In the genomic region with DNA sequence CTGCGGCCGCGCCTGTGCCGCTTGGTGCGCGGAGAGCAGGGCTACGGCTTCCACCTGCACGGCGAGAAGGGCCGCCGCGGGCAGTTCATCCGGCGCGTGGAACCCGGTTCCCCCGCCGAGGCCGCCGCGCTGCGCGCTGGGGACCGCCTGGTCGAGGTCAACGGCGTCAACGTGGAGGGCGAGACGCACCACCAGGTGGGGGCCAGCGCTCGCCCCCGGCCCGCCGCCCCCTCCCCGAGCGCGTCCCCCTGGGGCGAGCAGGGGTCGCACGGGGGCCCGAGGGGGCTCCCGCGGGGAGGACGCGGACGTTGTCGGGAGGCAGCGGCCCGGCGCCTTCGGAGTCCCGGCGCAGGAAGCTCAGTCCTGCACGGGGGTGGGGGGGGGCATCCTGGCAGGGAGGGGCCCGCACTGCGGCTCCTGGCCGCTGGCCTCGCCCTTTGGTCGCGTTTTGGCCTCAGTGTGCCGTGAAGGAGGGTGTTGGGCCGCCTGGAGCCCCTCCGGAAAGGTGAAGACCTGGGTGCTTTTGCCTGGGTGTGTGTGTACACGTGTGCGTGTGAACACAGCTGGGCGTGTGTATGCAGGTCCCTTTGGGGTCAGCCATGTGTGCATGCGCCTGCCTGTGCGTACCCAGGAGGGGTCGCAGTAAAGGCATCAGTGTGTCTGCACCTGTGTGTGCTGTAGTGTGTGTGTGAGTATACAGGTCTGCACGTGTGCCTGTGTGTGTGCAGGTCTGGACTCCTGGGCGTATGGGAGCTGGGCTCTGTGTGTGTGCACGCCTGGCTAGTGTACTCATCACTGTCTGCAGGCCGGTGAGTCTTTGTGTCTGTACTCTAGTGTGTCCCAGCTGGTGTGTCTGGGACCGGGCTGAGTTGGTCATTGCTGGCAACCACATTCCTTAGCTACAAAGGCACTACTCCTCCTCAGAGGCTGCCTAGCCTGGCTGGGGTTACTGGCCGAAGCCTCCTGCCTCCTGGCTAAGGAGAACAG, we compare ENCODE assay signal across 8 cellular contexts. TPM values are rescaled to one million over a fixed set of nuclear protein-coding genes. Genes with fewer than 3 reads are reported as not detected.
A peak's percentile ranks its signal among the peaks of the same experiment; 100 is the strongest.
DNase-seq lines count a peak whose midpoint lies in the region; ATAC-seq, FAIRE-seq and TF ChIP-seq lines count a peak whose summit lies in the region.

No MANE protein-coding gene starts in this region.

- peak; percentile 83 for FAIRE-seq in K562 (lab: Jason Lieb, UNC)

- TSS peak; percentile 68 for BruUV-seq in K562 (replicated peaks; lab: Mats Ljungman, UMichigan)

- no peaks in the 10 kb centered on the region for H3K27me3 ChIP-seq in CD4-positive, alpha-beta memory T cell (ENCODE audit: insufficient read depth, low read length)
- H3K27me3 ChIP-seq in Loucy (ENCODE audit: insufficient read depth, low read length, poor library complexity, severe bottlenecking), result peaks cover 4% of the 10 kb centered on the region
- H3K27me3 ChIP-seq in K562 (ENCODE audit: control insufficient read depth in 2 of 2, insufficient read depth in 2 of 2, low read length in 2 of 2), result no peaks in the 10 kb centered on the region
- H3K27me3 ChIP-seq in left lung, result peaks cover 0 to 46% of the 10 kb centered on the region in 2 donors
- H3K27me3 ChIP-seq in transverse colon, result no peaks in the 10 kb centered on the region

- TF ChIP-seq EP300 in K562 (IDR thresholded peaks at IDR 0.05; ENCODE audit: low read length) (no peak), transverse colon (IDR thresholded peaks at IDR 0.05; ENCODE audit: low read depth) (no peak)

- H3K79me2 ChIP-seq in Loucy (ENCODE audit: insufficient read depth, low read length) (no peaks in the 10 kb centered on the region), K562 (ENCODE audit: control insufficient read depth, insufficient read depth, low read length) (peaks cover 16% of the 10 kb centered on the region)

- peak in 2 of 5 donors; percentile 21 to 39 for DNase-seq in CD4-positive, alpha-beta memory T cell
- DNase-seq in K562 (ENCODE audit: extremely low read depth in 1 of 4, low spot score in 3 of 4), result peak in 3 of 4 experiments; percentile 66 to 71 (median 67)
- peak in 1 of 2 donors; percentile 80 for DNase-seq in left lung
- no peak for DNase-seq in transverse colon
- DNase-seq in NCI-H2081 treated with DMSO at 0.1 percent for 48 hours (lab: John Stamatoyannopoulos, UW), result no peak

- H3K9me1 ChIP-seq in K562 (ENCODE audit: control insufficient read depth, insufficient read depth, low read length), result peaks cover 3% of the 10 kb centered on the region

- CTCF ChIA-PET in CD4-positive, alpha-beta memory T cell (lab: Charles Lee; ENCODE audit: partially characterized antibody), result interaction anchor here (0.5 to 1.4 kb wide), 2 partner anchors 111 to 113 kb away, joined by 4 to 9 read pairs; no protein-coding TSS in a partner anchor
- CTCF ChIA-PET in K562 (lab: Yijun Ruan, JAX; ENCODE audit: low intra/inter-chr PET ratio), result no interaction called here

- peaks cover 2 to 8% of the 10 kb centered on the region in 2 donors for H3K27me3 Mint-ChIP-seq in CD4-positive, alpha-beta memory T cell

- no peaks in the 10 kb centered on the region for H3K9me2 ChIP-seq in Loucy (replicated peaks; ENCODE audit: low read depth, low read length)

- TF ChIP-seq POLR2A in K562 (conservative IDR thresholded peaks at IDR 0.05), result no peak
- TF ChIP-seq POLR2A in transverse colon (IDR thresholded peaks at IDR 0.05), result no peak

- no peak overlapping the region for H3K9ac ChIP-seq in Loucy (ENCODE audit: low read depth, low read length, poor library complexity, severe bottlenecking)
- H3K9ac ChIP-seq in K562 (ENCODE audit: insufficient read depth in 1 of 2, low read depth in 2 of 2, low read length in 2 of 2), result peak overlapping the region; percentile 46 to 85

- peak overlapping the region in 1 of 2 donors; percentile 23 for H3K4me3 ChIP-seq in CD4-positive, alpha-beta memory T cell (ENCODE audit: low read length in 2 of 2)
- H3K4me3 ChIP-seq in Loucy (ENCODE audit: low read length, poor library complexity, severe bottlenecking), result peak overlapping the region; percentile 38
- peak overlapping the region; percentile 61 for H3K4me3 ChIP-seq in K562
- H3K4me3 ChIP-seq in left lung, result peak overlapping the region; percentile 48 to 67
- peak overlapping the region; percentile 57 to 79 (median 65) for H3K4me3 ChIP-seq in transverse colon

- peaks cover 9 to 26% (median 16%) of the 10 kb centered on the region in 4 donors for H3K4me1 Mint-ChIP-seq in CD4-positive, alpha-beta memory T cell

- peak overlapping the region in 3 of 7 donors; percentile 13 to 68 (median 53) for H3K27ac Mint-ChIP-seq in CD4-positive, alpha-beta memory T cell

- TF ChIP-seq RAD21 in K562 (CRISPR knock-in tag; conservative IDR thresholded peaks at IDR 0.05 in 1 of 2, IDR thresholded peaks at IDR 0.05 in 1 of 2), result no peak

- H3F3A ChIP-seq in Loucy (ENCODE audit: low read depth), result no peaks in the 10 kb centered on the region

- 11% methylated on average over 25 of the region's 76 CpGs for WGBS in K562 (ENCODE audit: insufficient coverage, low coverage, missing lambda C conversion rate)
- WGBS in transverse colon (ENCODE audit: low coverage in 1 of 2), 2 donors, result 4 to 12% methylated on average over 9 to 49 of the region's 76 CpGs

- H3K4me3 Mint-ChIP-seq in CD4-positive, alpha-beta memory T cell, result peak overlapping the region; percentile 76 to 86 (median 78)

- intact Hi-C loops in CD4-positive, alpha-beta memory T cell (cut with micrococcal nuclease), result no loop called here
- intact Hi-C loops in K562 (cut with micrococcal nuclease), result no loop called here
- intact Hi-C loops in left lung (cut with DNase I), result no loop called here
- intact Hi-C loops in transverse colon (cut with DNase I; ENCODE audit: low total_unique reads), result loop anchor here (5.0 kb wide), 1 partner anchor 125 kb away; no protein-coding TSS in a partner anchor

- H3K9me3 Mint-ChIP-seq in CD4-positive, alpha-beta memory T cell, result no peaks in the 10 kb centered on the region

- H3K9me3 ChIP-seq in CD4-positive, alpha-beta memory T cell (ENCODE audit: control insufficient read depth in 1 of 2, low read length in 2 of 2), result no peaks in the 10 kb centered on the region
- H3K9me3 ChIP-seq in Loucy (ENCODE audit: insufficient read depth, low read depth, low read length), result no peaks in the 10 kb centered on the region
- H3K9me3 ChIP-seq in K562 (replicated peaks; ENCODE audit: control insufficient read depth, insufficient read depth, low read depth, low read length), result no peaks in the 10 kb centered on the region
- H3K9me3 ChIP-seq in left lung, result no peaks in the 10 kb centered on the region
- no peaks in the 10 kb centered on the region for H3K9me3 ChIP-seq in transverse colon

- peak overlapping the region; percentile 27 for H3K4me2 ChIP-seq in Loucy (ENCODE audit: low read depth, low read length, poor library complexity, severe bottlenecking)
- H3K4me2 ChIP-seq in K562 (ENCODE audit: insufficient read depth, low read length), result peak overlapping the region; percentile 93

- H3K4me1 ChIP-seq in CD4-positive, alpha-beta memory T cell (ENCODE audit: insufficient read depth, low read length), result peaks cover 29% of the 10 kb centered on the region
- H3K4me1 ChIP-seq in Loucy (ENCODE audit: insufficient read depth, low read length, poor library complexity, severe bottlenecking) (peaks cover 10% of the 10 kb centered on the region), K562 (replicated peaks in 1 of 2; ENCODE audit: control insufficient read depth in 2 of 2, insufficient read depth in 2 of 2, low read length in 2 of 2) (peaks cover 25 to 83% of the 10 kb centered on the region in 2 experiments; a peak in 4 of 5 replicates), left lung (peaks cover 17 to 74% of the 10 kb centered on the region in 2 donors), transverse colon (peaks cover 9 to 39% (median 27%) of the 10 kb centered on the region in 4 donors)

- H3K36me3 Mint-ChIP-seq in CD4-positive, alpha-beta memory T cell, result no peaks in the 10 kb centered on the region

- TF ChIP-seq CTCF in Loucy (conservative IDR thresholded peaks at IDR 0.05; ENCODE audit: low read length) (no peak), K562 (IDR thresholded peaks at IDR 0.05 in 2 of 3, conservative IDR thresholded peaks at IDR 0.05 in 1 of 3; ENCODE audit: insufficient read depth in 2 of 3, low read depth in 1 of 3, low read length in 3 of 3) (peak in 1 of 3 experiments; percentile 22; a peak in 3 of 6 replicates), left lung (IDR thresholded peaks at IDR 0.05) (no peak), transverse colon (IDR thresholded peaks at IDR 0.05) (no peak)

- in situ Hi-C loops in K562 (cut with MboI) (no loop called here), transverse colon (cut with MboI; ENCODE audit: low pct_ligation_motif_present in 1 of 4, low pct_unique_long_range_greater_than_20kb in 1 of 4, low sequenced_read_pairs in 3 of 4) (loop anchor here in 2 of 4 donors (10.0 kb wide), 1 partner anchor 117 kb away; a partner anchor contains a TSS)

- no peak overlapping the region for H3K27ac ChIP-seq in CD4-positive, alpha-beta memory T cell (ENCODE audit: low read depth, low read length)
- H3K27ac ChIP-seq in K562 (ENCODE audit: extremely low read depth, low read depth, low read length), result 0 out of 3 replicates have a peak overlapping the region, but pooled peaks have one; percentile 56
- H3K27ac ChIP-seq in left lung, result peak overlapping the region; percentile 56 to 68
- peak overlapping the region; percentile 72 to 84 (median 82) for H3K27ac ChIP-seq in transverse colon

- ATAC-seq in K562 (peak; percentile 12), left lung (no peak), HG03565 (IDR thresholded peaks at IDR 0.05; ENCODE audit: unreplicated experiment) (no peak), HG02981 (IDR thresholded peaks at IDR 0.05; ENCODE audit: unreplicated experiment) (no peak)

- no peaks in the 10 kb centered on the region for H4K20me1 ChIP-seq in Loucy (ENCODE audit: insufficient read depth, low read length, poor library complexity, severe bottlenecking)
- H4K20me1 ChIP-seq in K562 (replicated peaks; ENCODE audit: control insufficient read depth, insufficient read depth, low read length), result 0 out of 2 replicates have a peak, but pooled peaks cover 7% of the 10 kb centered on the region

- H2AFZ ChIP-seq in Loucy (ENCODE audit: low read length), result no peak overlapping the region
- peak overlapping the region; percentile 88 for H2AFZ ChIP-seq in K562 (ENCODE audit: low read depth, low read length)

- H3K36me3 ChIP-seq in CD4-positive, alpha-beta memory T cell (ENCODE audit: insufficient read depth, low read length), result no peaks in the 10 kb centered on the region
- H3K36me3 ChIP-seq in Loucy (ENCODE audit: insufficient read depth, low read length) (no peaks in the 10 kb centered on the region), K562 (ENCODE audit: control insufficient read depth, insufficient read depth, low read length) (peaks cover 7% of the 10 kb centered on the region; the same call in 1 of the 3 replicates), left lung (peaks cover 0 to 17% of the 10 kb centered on the region in 2 donors), transverse colon (no peaks in the 10 kb centered on the region)

- POLR2A ChIA-PET in CD4-positive, alpha-beta memory T cell (lab: Charles Lee; ENCODE audit: partially characterized antibody), result interaction anchor here (1.0 to 2.0 kb wide), 6 partner anchors 19 to 197 kb away, joined by 3 to 13 read pairs (median 6); a partner anchor contains a TSS
- POLR2A ChIA-PET in K562 (lab: Yijun Ruan, JAX), result interaction anchor here (0.8 to 1.0 kb wide), 2 partner anchors 127 to 128 kb away, joined by 3 to 5 read pairs; a partner anchor contains a TSS

RNA-seq across cellular contexts. Expression of a gene that starts 0.6 kb away (rescaled TPM):
- 1 to 10 TPM; 1.7 to 2.1 TPM for total RNA-seq in CD4-positive, alpha-beta memory T cell
- polyA plus RNA-seq in CD4-positive, alpha-beta memory T cell, result under 1 TPM; 0.16 to 0.40 TPM
- 6.2 and 27.3 TPM in 2 replicates for total RNA-seq in K562 (2011; cell fraction: chromatin; rRNA removed; ENCODE audit: low replicate concordance)
- total RNA-seq in K562 (2011; cell fraction: nucleolus; rRNA removed), result 16.4 and 21.7 TPM in 2 replicates
- 7.1 and 12.7 TPM in 2 replicates for total RNA-seq in K562 (2011; cell fraction: nucleoplasm; rRNA removed)
- total RNA-seq in K562 (2014; rRNA removed) (23.4 and 34.2 TPM in 2 replicates), K562 (2014; rRNA removed; fragmentation: Illumina TruSeq; extraction: Trizol) (2.0 and 2.6 TPM in 2 replicates), K562 (2015; rRNA removed; fragmentation: Illumina TruSeq; extraction: Trizol) (11.2 and 12.9 TPM in 2 replicates), K562 (2021) (42.0 and 44.1 TPM in 2 replicates), left lung (100 to 1,000 TPM; 186 to 349 TPM), transverse colon (10 to 100 TPM in 3 of 4 donors, 1 to 10 TPM in 1; 3.7 to 61.9 (median 29.8) TPM)
- polyA plus RNA-seq in K562 (2011; rRNA removed) (12.5 and 16.4 TPM in 2 replicates), K562 (2014; fragmentation: Illumina TruSeq; extraction: Trizol) (8.5 and 24.9 TPM in 2 replicates), K562 (2014; fragmentation: Nextera tagmentation; extraction: Ambion mirVana) (under 1 TPM; 0.15 to 0.38 TPM), K562 (2014; rRNA removed) (29.4 and 29.5 TPM in 2 replicates)
- polyA plus RNA-seq in K562 (2011; cell fraction: cytosol; rRNA removed), result 20.6 and 61.9 TPM in 2 replicates
- polyA plus RNA-seq in K562 (2011; cell fraction: nucleus; rRNA removed), result 19.3 and 38.5 TPM in 2 replicates
- 22.8 and 27.9 TPM in 2 replicates for polyA plus RNA-seq in K562 (2012)
- 2.7 and 6.3 TPM in 2 replicates for polyA minus RNA-seq in K562 (2011; rRNA and poly(A)+ RNA removed)
- 21.2 and 23.6 TPM in 2 replicates for polyA minus RNA-seq in K562 (2011; cell fraction: cytosol; rRNA and poly(A)+ RNA removed)
- polyA minus RNA-seq in K562 (2011; cell fraction: nucleus; rRNA and poly(A)+ RNA removed), result 7.3 and 8.8 TPM in 2 replicates

RNA-seq across cellular contexts. Expression of a gene that starts 7.7 kb away (rescaled TPM):
- not detected for total RNA-seq in CD4-positive, alpha-beta memory T cell
- not detected for polyA plus RNA-seq in CD4-positive, alpha-beta memory T cell
- 1.9 TPM in 1 of 2 replicates, not detected in the other for total RNA-seq in K562 (2011; cell fraction: chromatin; rRNA removed; ENCODE audit: low replicate concordance)
- total RNA-seq in K562 (2011; cell fraction: nucleolus; rRNA removed), result 7.1 and 10.2 TPM in 2 replicates
- 1.8 and 2.1 TPM in 2 replicates for total RNA-seq in K562 (2011; cell fraction: nucleoplasm; rRNA removed)
- total RNA-seq in K562 (2014; rRNA removed) (2.6 and 4.2 TPM in 2 replicates), K562 (2014; rRNA removed; fragmentation: Illumina TruSeq; extraction: Trizol) (not detected in 2 replicates), K562 (2015; rRNA removed; fragmentation: Illumina TruSeq; extraction: Trizol) (0.14 and 0.23 TPM in 2 replicates), K562 (2021) (3.1 and 4.6 TPM in 2 replicates), left lung (1 to 10 TPM in 1 of 2 donors, under 1 TPM in 1; 0.94 to 3.1 TPM), transverse colon (under 1 TPM in 1 of 4 donors, not detected in 3; 0.41 TPM)
- polyA plus RNA-seq in K562 (2011; rRNA removed) (0.31 and 0.32 TPM in 2 replicates), K562 (2014; fragmentation: Illumina TruSeq; extraction: Trizol) (not detected in 2 replicates), K562 (2014; fragmentation: Nextera tagmentation; extraction: Ambion mirVana) (not detected), K562 (2014; rRNA removed) (0.85 and 4.0 TPM in 2 replicates)
- 0.90 and 6.1 TPM in 2 replicates for polyA plus RNA-seq in K562 (2011; cell fraction: cytosol; rRNA removed)
- 0.66 and 1.5 TPM in 2 replicates for polyA plus RNA-seq in K562 (2011; cell fraction: nucleus; rRNA removed)
- 1.6 and 1.8 TPM in 2 replicates for polyA plus RNA-seq in K562 (2012)
- not detected in 2 replicates for polyA minus RNA-seq in K562 (2011; rRNA and poly(A)+ RNA removed)
- polyA minus RNA-seq in K562 (2011; cell fraction: cytosol; rRNA and poly(A)+ RNA removed), result 1.4 and 2.0 TPM in 2 replicates
- 0.67 and 1.3 TPM in 2 replicates for polyA minus RNA-seq in K562 (2011; cell fraction: nucleus; rRNA and poly(A)+ RNA removed)

RNA-seq across cellular contexts. Expression of a gene that starts 17.7 kb away (rescaled TPM):
- 10 to 100 TPM; 48.5 to 49.8 TPM for total RNA-seq in CD4-positive, alpha-beta memory T cell
- 10 to 100 TPM in 1 of 2 donors, 1 to 10 TPM in 1; 3.1 to 10.0 TPM for polyA plus RNA-seq in CD4-positive, alpha-beta memory T cell
- total RNA-seq in K562 (2011; cell fraction: chromatin; rRNA removed; ENCODE audit: low replicate concordance), result 32.9 and 115 TPM in 2 replicates
- 90.6 and 99.4 TPM in 2 replicates for total RNA-seq in K562 (2011; cell fraction: nucleolus; rRNA removed)
- total RNA-seq in K562 (2011; cell fraction: nucleoplasm; rRNA removed), result 37.9 and 42.6 TPM in 2 replicates
- total RNA-seq in K562 (2014; rRNA removed), result 39.7 and 50.2 TPM in 2 replicates
- total RNA-seq in K562 (2014; rRNA removed; fragmentation: Illumina TruSeq; extraction: Trizol), result 9.7 and 11.1 TPM in 2 replicates
- total RNA-seq in K562 (2015; rRNA removed; fragmentation: Illumina TruSeq; extraction: Trizol), result 29.6 and 33.6 TPM in 2 replicates
- 114 and 115 TPM in 2 replicates for total RNA-seq in K562 (2021)
- polyA plus RNA-seq in K562 (2011; rRNA removed), result 17.1 and 28.0 TPM in 2 replicates
- polyA plus RNA-seq in K562 (2011; cell fraction: cytosol; rRNA removed), result 35.0 and 75.6 TPM in 2 replicates
- 103 and 165 TPM in 2 replicates for polyA plus RNA-seq in K562 (2011; cell fraction: nucleus; rRNA removed)
- 40.3 and 76.1 TPM in 2 replicates for polyA plus RNA-seq in K562 (2012)
- polyA plus RNA-seq in K562 (2014; fragmentation: Illumina TruSeq; extraction: Trizol), result 30.3 and 61.9 TPM in 2 replicates
- polyA plus RNA-seq in K562 (2014; fragmentation: Nextera tagmentation; extraction: Ambion mirVana), result under 1 TPM; 0.11 to 0.39 TPM
- 77.4 and 97.5 TPM in 2 replicates for polyA plus RNA-seq in K562 (2014; rRNA removed)
- polyA minus RNA-seq in K562 (2011; rRNA and poly(A)+ RNA removed), result 6.6 and 10.0 TPM in 2 replicates
- 41.5 and 59.8 TPM in 2 replicates for polyA minus RNA-seq in K562 (2011; cell fraction: cytosol; rRNA and poly(A)+ RNA removed)
- polyA minus RNA-seq in K562 (2011; cell fraction: nucleus; rRNA and poly(A)+ RNA removed), result 23.7 and 27.3 TPM in 2 replicates
- 10 to 100 TPM; 31.5 to 45.9 TPM for total RNA-seq in left lung
- total RNA-seq in transverse colon, result 100 to 1,000 TPM in 1 of 4 donors, 10 to 100 TPM in 3; 28.3 to 145 (median 42.0) TPM

RNA-seq across cellular contexts. Expression of a gene that starts 20.3 kb away (rescaled TPM):
- 10 to 100 TPM in 1 of 2 experiments, 1 to 10 TPM in 1; 9.3 to 12.0 TPM for total RNA-seq in CD4-positive, alpha-beta memory T cell
- 10 to 100 TPM; 13.5 to 20.1 TPM for polyA plus RNA-seq in CD4-positive, alpha-beta memory T cell
- 7.3 and 19.8 TPM in 2 replicates for total RNA-seq in K562 (2011; cell fraction: chromatin; rRNA removed; ENCODE audit: low replicate concordance)
- 25.7 and 29.0 TPM in 2 replicates for total RNA-seq in K562 (2011; cell fraction: nucleolus; rRNA removed)
- total RNA-seq in K562 (2011; cell fraction: nucleoplasm; rRNA removed), result 12.0 and 20.0 TPM in 2 replicates
- total RNA-seq in K562 (2014; rRNA removed) (58.8 and 76.7 TPM in 2 replicates), K562 (2014; rRNA removed; fragmentation: Illumina TruSeq; extraction: Trizol) (3.6 and 6.7 TPM in 2 replicates), K562 (2015; rRNA removed; fragmentation: Illumina TruSeq; extraction: Trizol) (27.9 and 30.6 TPM in 2 replicates), K562 (2021) (43.5 and 54.2 TPM in 2 replicates), left lung (10 to 100 TPM; 19.4 to 29.8 TPM), transverse colon (10 to 100 TPM; 12.7 to 32.9 (median 23.2) TPM)
- polyA plus RNA-seq in K562 (2011; rRNA removed) (17.6 and 27.0 TPM in 2 replicates), K562 (2014; fragmentation: Illumina TruSeq; extraction: Trizol) (11.4 and 20.2 TPM in 2 replicates), K562 (2014; fragmentation: Nextera tagmentation; extraction: Ambion mirVana) (1 to 10 TPM; 1.1 to 4.7 TPM), K562 (2014; rRNA removed) (45.0 and 52.8 TPM in 2 replicates)
- 49.2 and 100 TPM in 2 replicates for polyA plus RNA-seq in K562 (2011; cell fraction: cytosol; rRNA removed)
- 20.3 and 30.8 TPM in 2 replicates for polyA plus RNA-seq in K562 (2011; cell fraction: nucleus; rRNA removed)
- polyA plus RNA-seq in K562 (2012), result 27.8 and 29.2 TPM in 2 replicates
- polyA minus RNA-seq in K562 (2011; rRNA and poly(A)+ RNA removed), result 5.4 and 8.8 TPM in 2 replicates
- 14.4 and 19.7 TPM in 2 replicates for polyA minus RNA-seq in K562 (2011; cell fraction: cytosol; rRNA and poly(A)+ RNA removed)
- 7.1 TPM in 2 replicates for polyA minus RNA-seq in K562 (2011; cell fraction: nucleus; rRNA and poly(A)+ RNA removed)

RNA-seq across cellular contexts. Expression of a gene that starts 20.5 kb away (rescaled TPM):
- 100 to 1,000 TPM; 157 to 177 TPM for total RNA-seq in CD4-positive, alpha-beta memory T cell
- polyA plus RNA-seq in CD4-positive, alpha-beta memory T cell, result 10 to 100 TPM; 20.7 to 50.8 TPM
- total RNA-seq in K562 (2011; cell fraction: chromatin; rRNA removed; ENCODE audit: low replicate concordance), result 274 and 710 TPM in 2 replicates
- 311 and 338 TPM in 2 replicates for total RNA-seq in K562 (2011; cell fraction: nucleolus; rRNA removed)
- total RNA-seq in K562 (2011; cell fraction: nucleoplasm; rRNA removed), result 244 and 254 TPM in 2 replicates
- 20.3 and 28.1 TPM in 2 replicates for total RNA-seq in K562 (2014; rRNA removed)
- total RNA-seq in K562 (2014; rRNA removed; fragmentation: Illumina TruSeq; extraction: Trizol), result 15.0 and 20.1 TPM in 2 replicates
- total RNA-seq in K562 (2015; rRNA removed; fragmentation: Illumina TruSeq; extraction: Trizol), result 16.6 and 19.6 TPM in 2 replicates
- total RNA-seq in K562 (2021), result 65.8 and 68.1 TPM in 2 replicates
- 15.5 and 35.5 TPM in 2 replicates for polyA plus RNA-seq in K562 (2011; rRNA removed)
- 21.9 and 33.6 TPM in 2 replicates for polyA plus RNA-seq in K562 (2011; cell fraction: cytosol; rRNA removed)
- polyA plus RNA-seq in K562 (2011; cell fraction: nucleus; rRNA removed), result 157 and 220 TPM in 2 replicates
- polyA plus RNA-seq in K562 (2012), result 46.9 and 75.1 TPM in 2 replicates
- polyA plus RNA-seq in K562 (2014; fragmentation: Illumina TruSeq; extraction: Trizol), result 27.8 and 35.8 TPM in 2 replicates
- 1 to 10 TPM; 1.3 to 2.3 TPM for polyA plus RNA-seq in K562 (2014; fragmentation: Nextera tagmentation; extraction: Ambion mirVana)
- 32.0 and 35.2 TPM in 2 replicates for polyA plus RNA-seq in K562 (2014; rRNA removed)
- polyA minus RNA-seq in K562 (2011; rRNA and poly(A)+ RNA removed), result 41.8 and 43.8 TPM in 2 replicates
- polyA minus RNA-seq in K562 (2011; cell fraction: cytosol; rRNA and poly(A)+ RNA removed), result 49.2 and 80.8 TPM in 2 replicates
- 48.9 and 58.8 TPM in 2 replicates for polyA minus RNA-seq in K562 (2011; cell fraction: nucleus; rRNA and poly(A)+ RNA removed)
- 100 to 1,000 TPM; 116 to 126 TPM for total RNA-seq in left lung
- 100 to 1,000 TPM in 2 of 4 donors, 10 to 100 TPM in 2; 88.3 to 206 (median 127) TPM for total RNA-seq in transverse colon

Comparison
In these comparisons a context has a peak if more than half of its experiments do, and no peak if none do; other contexts are left out.
1. DNase-seq: peak in K562 (3 of 4); none in transverse colon (single experiment) and NCI-H2081 treated with DMSO at 0.1 percent for 48 hours (single experiment).